9 cellular contexts compared by ENCODE assay signal in genomic region chr19:13115936-13116281, GRCh38. TPM values are rescaled to one million over a fixed set of nuclear protein-coding genes. Genes with fewer than 3 reads are reported as not detected.
DNase-seq lines count a peak whose midpoint lies in the region; ATAC-seq, FAIRE-seq and TF ChIP-seq lines count a peak whose summit lies in the region.
"Had no signal": no experiment of that assay in that cellular context is flagged by ENCODE, and none has a peak within 500 bp of the region (broad histone marks: within the 10 kb centered on the region; RNA-seq: fewer than 3 reads in every experiment).

No MANE protein-coding gene starts in this region.

- no peak for ATAC-seq in CD8-positive, alpha-beta T cell
- no peak for ATAC-seq in pancreas
- no peak for ATAC-seq in HG02885 (IDR thresholded peaks at IDR 0.05; ENCODE audit: poor library complexity, unreplicated experiment)

- H3K4me3 ChIP-seq in CD8-positive, alpha-beta T cell (ENCODE audit: low read depth, low read length) = peak overlapping the region; percentile 65
- H3K4me3 ChIP-seq in PC-9 = peak overlapping the region; percentile 86
- peak overlapping the region; percentile 74 to 99 (median 98) for H3K4me3 ChIP-seq in pancreas

- H3K36me3 ChIP-seq in CD8-positive, alpha-beta T cell (ENCODE audit: insufficient read depth, low read length) = peaks cover 12% of the 10 kb centered on the region
- H3K36me3 ChIP-seq in PC-9 (ENCODE audit: low read depth) = peaks cover 24% of the 10 kb centered on the region; the same call in 1 of the 2 replicates
- H3K36me3 ChIP-seq in pancreas = peaks cover 0 to 11% (median 0%) of the 10 kb centered on the region in 3 donors

- peaks cover 35% of the 10 kb centered on the region for H3K4me1 ChIP-seq in CD8-positive, alpha-beta T cell (ENCODE audit: insufficient read depth, low read length)
- H3K4me1 ChIP-seq in PC-9 (replicated peaks; ENCODE audit: insufficient read depth) (peaks cover 29% of the 10 kb centered on the region), pancreas (peaks cover 4 to 18% (median 4%) of the 10 kb centered on the region in 3 donors)

- in situ Hi-C loops in GM13976 (cut with MboI; ENCODE audit: low sequenced_read_pairs, unreplicated experiment) = no loop called here

- peak overlapping the region; percentile 96 for H3K27ac Mint-ChIP-seq in CD8-positive, alpha-beta T cell

- DNase-seq in CD8-positive, alpha-beta T cell = no peak
- no peak for DNase-seq in PC-9
- DNase-seq in epithelial cell of prostate (ENCODE audit: low read depth, low spot score) = no peak
- no peak for DNase-seq in pancreas
- DNase-seq in mucosa of gallbladder (ENCODE audit: low spot score) = no peak
- no peak for DNase-seq in A172 (ENCODE audit: low spot score)
- DNase-seq in GM13976 (ENCODE audit: low spot score) = no peak

- no peak for FAIRE-seq in pancreas (lab: Jason Lieb, UNC)
- FAIRE-seq: TTC549 had no signal

- BruUV-seq in PC-9 (replicated peaks; lab: Mats Ljungman, UMichigan) = no TSS peak

- intact Hi-C loops in CD8-positive, alpha-beta T cell (cut with DNase I, micrococcal nuclease) = loop anchor here (1.0 to 10.0 kb wide), 6 partner anchors 12 to 339 kb away; partner anchors contain the start of genes GCDH (in 1 of the 2) and HOOK2 (in 1 of the 2)
- intact Hi-C loops in PC-9 (cut with micrococcal nuclease; ENCODE audit: unreplicated experiment) (loop anchor here (10.0 kb wide), 1 partner anchor 149 kb away; no protein-coding TSS in a partner anchor), pancreas (cut with DNase I) (no loop called here)

- WGBS in pancreas, 2 donors = 0 to 1% methylated on average over 18 of the region's 18 CpGs

- no peaks in the 10 kb centered on the region for H3K27me3 Mint-ChIP-seq in CD8-positive, alpha-beta T cell (ENCODE audit: low read depth)

- POLR2A ChIA-PET in CD8-positive, alpha-beta T cell (lab: Charles Lee) = interaction anchor here (2.4 to 7.0 kb wide), 2 partner anchors 11 to 35 kb away, joined by 18 to 72 read pairs; partner anchors contain the start of genes IER2 and STX10
- POLR2A ChIA-PET in PC-9 (lab: Charles Lee; ENCODE audit: unreplicated experiment) = no interaction called here

- peaks cover 23% of the 10 kb centered on the region; the same call in 1 of the 2 replicates for H3F3A ChIP-seq in PC-9 (ENCODE audit: insufficient read depth, low read depth)

- peaks cover 63% of the 10 kb centered on the region for H3K79me2 ChIP-seq in PC-9 (ENCODE audit: low read depth)

- H3K9me2 ChIP-seq in PC-9 (ENCODE audit: insufficient read depth) = no peaks in the 10 kb centered on the region

- peaks cover 20% of the 10 kb centered on the region for H4K20me1 ChIP-seq in PC-9 (ENCODE audit: insufficient read depth)

- no peaks in the 10 kb centered on the region for H3K9me3 ChIP-seq in CD8-positive, alpha-beta T cell (ENCODE audit: low read length)
- H3K9me3 ChIP-seq in PC-9 (ENCODE audit: insufficient read depth, low read depth) (no peaks in the 10 kb centered on the region), pancreas (no peaks in the 10 kb centered on the region)

- H3K36me3 Mint-ChIP-seq in CD8-positive, alpha-beta T cell = peaks cover 26% of the 10 kb centered on the region

- H3K4me2 ChIP-seq in PC-9 = peak overlapping the region; percentile 78

- peaks cover 41% of the 10 kb centered on the region for H3K4me1 Mint-ChIP-seq in CD8-positive, alpha-beta T cell (ENCODE audit: low read depth)

- peak overlapping the region; percentile 41 for H3K27ac ChIP-seq in CD8-positive, alpha-beta T cell (ENCODE audit: low read depth, low read length)
- H3K27ac ChIP-seq in PC-9 = peak overlapping the region; percentile 77
- H3K27ac ChIP-seq in epithelial cell of prostate = peak overlapping the region; percentile 84
- no peak overlapping the region for H3K27ac ChIP-seq in pancreas

- H2AFZ ChIP-seq in PC-9 = peak overlapping the region; percentile 76

- H3K4me3 Mint-ChIP-seq in CD8-positive, alpha-beta T cell = peak overlapping the region; percentile 98

- CTCF ChIA-PET in CD8-positive, alpha-beta T cell (lab: Charles Lee) = interaction anchor here (1.3 to 2.4 kb wide), 2 partner anchors 11 to 150 kb away, joined by 3 to 10 read pairs; no protein-coding TSS in a partner anchor
- CTCF ChIA-PET in PC-9 (lab: Charles Lee) = interaction anchor here (0.6 kb wide), 1 partner anchor 55 kb away, joined by 4 read pairs; no protein-coding TSS in a partner anchor

- H3K27me3 ChIP-seq in CD8-positive, alpha-beta T cell (ENCODE audit: insufficient read depth, low read length) = no peaks in the 10 kb centered on the region
- H3K27me3 ChIP-seq in PC-9 (ENCODE audit: insufficient read depth, low read depth) (no peaks in the 10 kb centered on the region), pancreas (no peaks in the 10 kb centered on the region)

- no peak for TF ChIP-seq CTCF in CD8-positive, alpha-beta T cell (IDR thresholded peaks at IDR 0.05)
- TF ChIP-seq CTCF in PC-9 (conservative IDR thresholded peaks at IDR 0.05) (no peak), pancreas (IDR thresholded peaks at IDR 0.05) (no peak), GM13976 (IDR thresholded peaks at IDR 0.05; ENCODE audit: borderline replicate concordance, control extremely low read depth, extremely low read depth, insufficient read depth, missing control alignments) (no peak)

- no peaks in the 10 kb centered on the region for H3K9me3 Mint-ChIP-seq in CD8-positive, alpha-beta T cell

RNA-seq across cellular contexts. Expression of gene TRMT1, which starts 0.6 kb away (rescaled TPM):
- total RNA-seq in CD8-positive, alpha-beta T cell = 10 to 100 TPM; 76.4 to 77.2 TPM
- total RNA-seq in PC-9 (2021) (44.1 and 51.1 TPM in 2 replicates), pancreas (10 to 100 TPM; 12.7 to 29.2 (median 19.1) TPM), mucosa of gallbladder (35.0 TPM)
- polyA plus RNA-seq in pancreas = 100 to 1,000 TPM in 1 of 2 donors, 10 to 100 TPM in 1; 85.5 to 108 TPM
- total RNA-seq in A172 (2014; rRNA removed; shearing (Covaris generic)) = 46.7 and 49.1 TPM in 2 replicates

RNA-seq across cellular contexts. Expression of gene NACC1, which starts 2.2 kb away (rescaled TPM):
- 10 to 100 TPM; 16.8 to 20.8 TPM for total RNA-seq in CD8-positive, alpha-beta T cell
- total RNA-seq in PC-9 (2021) = 101 and 133 TPM in 2 replicates
- 10 to 100 TPM in 5 of 6 donors, 1 to 10 TPM in 1; 9.8 to 25.3 (median 14.1) TPM for total RNA-seq in pancreas
- 10 to 100 TPM in 1 of 2 donors, 1 to 10 TPM in 1; 7.0 to 19.8 TPM for polyA plus RNA-seq in pancreas
- total RNA-seq in mucosa of gallbladder = 72.0 TPM
- total RNA-seq in A172 (2014; rRNA removed; shearing (Covaris generic)) = 85.9 and 101 TPM in 2 replicates

RNA-seq across cellular contexts. Expression of gene LYL1, which starts 13.3 kb away (rescaled TPM):
- under 1 TPM; 0.81 to 0.92 TPM for total RNA-seq in CD8-positive, alpha-beta T cell
- total RNA-seq in PC-9 (2021) (0.24 TPM in 1 of 2 replicates, not detected in the other), pancreas (1 to 10 TPM in 4 of 6 donors, under 1 TPM in 2; 0.51 to 5.5 (median 1.7) TPM), mucosa of gallbladder (11.7 TPM)
- 1 to 10 TPM; 2.6 to 3.6 TPM for polyA plus RNA-seq in pancreas
- total RNA-seq in A172 (2014; rRNA removed; shearing (Covaris generic)) = not detected in 2 replicates

RNA-seq across cellular contexts. Expression of gene STX10, which starts 34.3 kb away (rescaled TPM):
- 10 to 100 TPM; 35.7 to 37.5 TPM for total RNA-seq in CD8-positive, alpha-beta T cell
- total RNA-seq in PC-9 (2021) (86.2 and 89.6 TPM in 2 replicates), pancreas (10 to 100 TPM; 14.0 to 24.6 (median 17.0) TPM), mucosa of gallbladder (57.7 TPM)
- 10 to 100 TPM; 61.4 to 73.5 TPM for polyA plus RNA-seq in pancreas
- 129 and 147 TPM in 2 replicates for total RNA-seq in A172 (2014; rRNA removed; shearing (Covaris generic))

RNA-seq across cellular contexts. Expression of gene IER2, which starts 34.3 kb away (rescaled TPM):
- 100 to 1,000 TPM; 223 to 229 TPM for total RNA-seq in CD8-positive, alpha-beta T cell
- total RNA-seq in PC-9 (2021) (72.7 and 95.5 TPM in 2 replicates), pancreas (10 to 100 TPM; 32.4 to 59.2 (median 37.7) TPM), mucosa of gallbladder (103 TPM)
- 100 to 1,000 TPM in 1 of 2 donors, 10 to 100 TPM in 1; 80.7 to 179 TPM for polyA plus RNA-seq in pancreas
- 37.3 and 61.1 TPM in 2 replicates for total RNA-seq in A172 (2014; rRNA removed; shearing (Covaris generic))

Comparison
In these comparisons a context has a peak if more than half of its experiments do, and no peak if none do; other contexts are left out.
1. H3K27ac ChIP-seq: peak in CD8-positive, alpha-beta T cell (single experiment), PC-9 (single experiment) and epithelial cell of prostate (single experiment); none in pancreas (0 of 4).
2. intact Hi-C loops: an anchor here in CD8-positive, alpha-beta T cell (1.0 to 10.0 kb wide) and PC-9 (10.0 kb wide); none called in pancreas.
3. Peak in every context shown above with its lines, with median percentiles within 50 percentile points of each other: H3K4me3 ChIP-seq.